8 cellular contexts compared by ENCODE assay signal in the genomic region with DNA sequence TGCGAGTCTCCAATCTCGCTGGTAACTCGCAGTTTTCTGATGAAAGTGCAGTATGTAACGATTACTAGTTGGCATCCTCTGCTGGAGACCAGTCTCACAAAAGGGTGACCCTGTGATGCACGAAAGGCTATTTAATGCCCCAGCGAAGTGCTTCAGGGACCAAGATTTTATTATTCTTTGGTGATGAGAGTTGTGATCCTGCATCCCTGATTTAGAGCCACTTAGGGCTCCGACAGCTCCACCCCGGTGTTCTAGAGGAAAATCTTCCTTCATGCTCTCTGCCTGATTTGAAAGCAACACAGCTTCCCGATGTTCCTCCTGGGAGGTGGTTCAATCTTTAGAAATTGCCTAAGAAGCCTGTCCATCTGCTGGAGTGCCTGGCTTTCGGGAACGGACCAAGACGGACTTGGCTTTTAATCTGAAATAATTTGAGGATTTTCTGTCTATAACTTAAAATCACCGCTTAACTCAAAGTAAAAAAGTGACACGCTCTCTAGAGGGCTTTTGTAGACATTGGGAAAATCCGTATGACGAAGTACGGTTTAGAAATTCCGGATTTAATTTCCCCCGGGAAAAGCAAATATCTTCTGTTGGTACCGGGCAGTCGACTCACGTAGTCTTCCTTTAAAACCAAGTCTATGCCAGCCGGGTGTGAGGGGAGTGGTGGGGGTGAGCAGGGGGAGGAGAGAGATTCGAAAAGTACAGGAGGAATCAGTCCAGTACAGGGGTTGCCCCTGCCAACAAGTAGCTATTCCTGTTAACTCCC. TPM values are rescaled to one million over a fixed set of nuclear protein-coding genes. Genes with fewer than 3 reads are reported as not detected.
DNase-seq lines count a peak whose midpoint lies in the region; ATAC-seq and TF ChIP-seq lines count a peak whose summit lies in the region.

No MANE protein-coding gene starts in this region.

- peak overlapping the region; percentile 76 for H3K9ac ChIP-seq in NT2/D1 (ENCODE audit: insufficient read length, low read depth)

- WGBS in right lobe of liver (ENCODE audit: insufficient coverage, low coverage, low lambda C conversion rate, missing lambda C conversion rate): 1% methylated on average over 22 of the region's 24 CpGs
- WGBS in testis, 2 donors: 1 to 3% methylated on average over 24 of the region's 24 CpGs

- H3K36me3 ChIP-seq in NT2/D1 (ENCODE audit: insufficient read depth, insufficient read length, low read length): no peaks in the 10 kb centered on the region
- no peaks in the 10 kb centered on the region for H3K36me3 ChIP-seq in right lobe of liver
- no peaks in the 10 kb centered on the region for H3K36me3 ChIP-seq in testis (ENCODE audit: low read depth, missing control alignments)

- peak overlapping the region; percentile 2 to 34 (median 13) for H3K27ac ChIP-seq in right lobe of liver
- no peak overlapping the region for H3K27ac ChIP-seq in testis

- peak overlapping the region; percentile 85 for H3K4me3 ChIP-seq in NT2/D1 (ENCODE audit: insufficient read length, low read depth)
- H3K4me3 ChIP-seq in choroid plexus epithelial cell (ENCODE audit: low read depth, low read length): peak overlapping the region; percentile 93
- H3K4me3 ChIP-seq in right lobe of liver: peak overlapping the region; percentile 49 to 78 (median 70)
- H3K4me3 ChIP-seq in testis: peak overlapping the region; percentile 50 to 69

- peaks cover 34% of the 10 kb centered on the region for H3K27me3 ChIP-seq in NT2/D1 (ENCODE audit: insufficient read depth, insufficient read length)
- H3K27me3 ChIP-seq in right lobe of liver: no peaks in the 10 kb centered on the region
- no peaks in the 10 kb centered on the region for H3K27me3 ChIP-seq in testis

- TF ChIP-seq CTCF in choroid plexus epithelial cell (conservative IDR thresholded peaks at IDR 0.05; ENCODE audit: low read depth, low read length) (peak; percentile 32), right lobe of liver (IDR thresholded peaks at IDR 0.05) (peak in 1 of 4 donors; percentile 8), testis (IDR thresholded peaks at IDR 0.05) (no peak)

- no peak for ATAC-seq in right lobe of liver
- ATAC-seq in GM18505 (IDR thresholded peaks at IDR 0.05; ENCODE audit: unreplicated experiment): no peak

- H3K9me3 ChIP-seq in NT2/D1 (ENCODE audit: insufficient read depth, low read length) (no peaks in the 10 kb centered on the region), right lobe of liver (no peaks in the 10 kb centered on the region), testis (no peaks in the 10 kb centered on the region)

- intact Hi-C loops in right lobe of liver (cut with DNase I): loop anchor here in 1 of 2 donors (10.0 kb wide), 1 partner anchor 159 kb away; no protein-coding TSS in a partner anchor
- intact Hi-C loops in testis (cut with DNase I; ENCODE audit: low total_unique reads): no loop called here

- H3K4me1 ChIP-seq in NT2/D1 (ENCODE audit: insufficient read depth, insufficient read length) (no peaks in the 10 kb centered on the region), right lobe of liver (peaks cover 0 to 9% (median 3%) of the 10 kb centered on the region in 4 donors), testis (peaks cover 4% of the 10 kb centered on the region)

- no peak for TF ChIP-seq POLR2A in right lobe of liver (IDR thresholded peaks at IDR 0.05)
- TF ChIP-seq POLR2A in testis (IDR thresholded peaks at IDR 0.05): no peak
- TF ChIP-seq POLR2A in GM18505 (IDR thresholded peaks at IDR 0.05; ENCODE audit: borderline replicate concordance, extremely low read depth, insufficient read depth, insufficient read length): no peak

- DNase-seq in NCI-H510A treated with DMSO at 0.1 percent for 48 hours (lab: John Stamatoyannopoulos, UW): peak; percentile 54
- DNase-seq in NCI-H510A (lab: John Stamatoyannopoulos, UW): no peak
- no peak for DNase-seq in NT2/D1 (ENCODE audit: low read depth, low spot score)
- peak; percentile 77 for DNase-seq in choroid plexus epithelial cell (ENCODE audit: low read depth)
- DNase-seq in right lobe of liver: peak in 1 of 3 donors; percentile 34
- DNase-seq in testis: no peak
- DNase-seq in stimulated activated CD4-positive, alpha-beta T cell treated with anti-CD3 and anti-CD28 coated beads, Interleukin-12 subunit alpha, Interleukin-12 subunit beta, amount 100 ng/mL, for 4 hours: no peak

RNA-seq across cellular contexts. Expression of a gene that starts 1.0 kb away (rescaled TPM):
- total RNA-seq in right lobe of liver (10 to 100 TPM; 21.9 to 43.4 (median 34.5) TPM), testis (1 to 10 TPM; 8.3 to 8.7 TPM)
- polyA plus RNA-seq in testis (ENCODE audit: insufficient read depth, low read depth, low replicate concordance): 9.0 TPM

Comparison
In these comparisons a context has a peak if more than half of its experiments do, and no peak if none do; other contexts are left out.
1. DNase-seq: peak in NCI-H510A treated with DMSO at 0.1 percent for 48 hours (single experiment) and choroid plexus epithelial cell (single experiment); none in NCI-H510A (single experiment), NT2/D1 (single experiment), testis (single experiment) and stimulated activated CD4-positive, alpha-beta T cell treated with anti-CD3 and anti-CD28 coated beads, Interleukin-12 subunit alpha, Interleukin-12 subunit beta, amount 100 ng/mL, for 4 hours (single experiment).
2. H3K27ac ChIP-seq: peak in right lobe of liver (3 of 3); none in testis (0 of 2).
3. Peak in every context shown above with its lines, with median percentiles within 50 percentile points of each other: H3K4me3 ChIP-seq.